2 cellular contexts compared by ENCODE assay signal in the genomic region with DNA sequence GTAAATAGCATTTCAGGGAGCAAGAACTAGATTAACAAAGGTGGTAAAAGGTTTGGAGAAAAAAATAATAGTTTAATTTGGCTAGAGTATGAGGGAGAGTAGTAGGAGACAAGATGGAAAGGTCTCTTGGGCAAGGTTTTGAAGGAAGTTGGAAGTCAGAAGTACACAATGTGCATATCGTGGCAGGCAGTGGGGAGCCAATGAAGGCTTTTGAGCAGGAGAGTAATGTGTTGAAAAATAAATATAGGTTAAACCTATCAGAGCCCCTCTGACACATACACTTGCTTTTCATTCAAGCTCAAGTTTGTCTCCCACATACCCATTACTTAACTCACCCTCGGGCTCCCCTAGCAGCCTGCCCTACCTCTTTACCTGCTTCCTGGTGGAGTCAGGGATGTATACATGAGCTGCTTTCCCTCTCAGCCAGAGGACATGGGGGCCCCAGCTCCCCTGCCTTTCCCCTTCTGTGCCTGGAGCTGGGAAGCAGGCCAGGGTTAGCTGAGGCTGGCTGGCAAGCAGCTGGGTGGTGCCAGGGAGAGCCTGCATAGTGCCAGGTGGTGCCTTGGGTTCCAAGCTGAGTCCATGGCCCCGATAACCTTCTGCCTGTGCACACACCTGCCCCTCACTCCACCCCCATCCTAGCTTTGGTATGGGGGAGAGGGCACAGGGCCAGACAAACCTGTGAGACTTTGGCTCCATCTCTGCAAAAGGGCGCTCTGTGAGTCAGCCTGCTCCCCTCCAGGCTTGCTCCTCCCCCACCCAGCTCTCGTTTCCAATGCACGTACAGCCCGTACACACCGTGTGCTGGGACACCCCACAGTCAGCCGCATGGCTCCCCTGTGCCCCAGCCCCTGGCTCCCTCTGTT.
TF ChIP-seq lines count a peak whose summit lies in the region.

A gene (plus strand): TSS at position 797 of the 866 bp plus-strand sequence. CDS start 32 bp downstream, at position 829.

TF ChIP-seq in WTC11, 78 proteins besides CTCF, POLR2A, EP300 and RAD21:
- TF ChIP-seq, protein P1, sequence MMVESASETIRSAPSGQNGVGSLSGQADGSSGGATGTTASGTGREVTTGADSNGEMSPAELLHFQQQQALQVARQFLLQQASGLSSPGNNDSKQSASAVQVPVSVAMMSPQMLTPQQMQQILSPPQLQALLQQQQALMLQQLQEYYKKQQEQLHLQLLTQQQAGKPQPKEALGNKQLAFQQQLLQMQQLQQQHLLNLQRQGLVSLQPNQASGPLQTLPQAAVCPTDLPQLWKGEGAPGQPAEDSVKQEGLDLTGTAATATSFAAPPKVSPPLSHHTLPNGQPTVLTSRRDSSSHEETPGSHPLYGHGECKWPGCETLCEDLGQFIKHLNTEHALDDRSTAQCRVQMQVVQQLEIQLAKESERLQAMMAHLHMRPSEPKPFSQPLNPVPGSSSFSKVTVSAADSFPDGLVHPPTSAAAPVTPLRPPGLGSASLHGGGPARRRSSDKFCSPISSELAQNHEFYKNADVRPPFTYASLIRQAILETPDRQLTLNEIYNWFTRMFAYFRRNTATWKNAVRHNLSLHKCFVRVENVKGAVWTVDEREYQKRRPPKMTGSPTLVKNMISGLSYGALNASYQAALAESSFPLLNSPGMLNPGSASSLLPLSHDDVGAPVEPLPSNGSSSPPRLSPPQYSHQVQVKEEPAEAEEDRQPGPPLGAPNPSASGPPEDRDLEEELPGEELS (CRISPR knock-in tag; IDR thresholded peaks at IDR 0.05), result no peak
- no peak for TF ChIP-seq CBFB (CRISPR knock-in tag; IDR thresholded peaks at IDR 0.05; ENCODE audit: low read depth)
- TF ChIP-seq SMAD4 (CRISPR knock-in tag; IDR thresholded peaks at IDR 0.05), result no peak
- no peak for TF ChIP-seq SOX15 (CRISPR knock-in tag; IDR thresholded peaks at IDR 0.05)
- TF ChIP-seq IRF2 (CRISPR knock-in tag; IDR thresholded peaks at IDR 0.05; ENCODE audit: borderline replicate concordance, low read depth), result no peak
- TF ChIP-seq, protein P2, sequence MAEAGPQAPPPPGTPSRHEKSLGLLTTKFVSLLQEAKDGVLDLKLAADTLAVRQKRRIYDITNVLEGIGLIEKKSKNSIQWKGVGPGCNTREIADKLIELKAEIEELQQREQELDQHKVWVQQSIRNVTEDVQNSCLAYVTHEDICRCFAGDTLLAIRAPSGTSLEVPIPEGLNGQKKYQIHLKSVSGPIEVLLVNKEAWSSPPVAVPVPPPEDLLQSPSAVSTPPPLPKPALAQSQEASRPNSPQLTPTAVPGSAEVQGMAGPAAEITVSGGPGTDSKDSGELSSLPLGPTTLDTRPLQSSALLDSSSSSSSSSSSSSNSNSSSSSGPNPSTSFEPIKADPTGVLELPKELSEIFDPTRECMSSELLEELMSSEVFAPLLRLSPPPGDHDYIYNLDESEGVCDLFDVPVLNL (CRISPR knock-in tag; IDR thresholded peaks at IDR 0.05; ENCODE audit: borderline replicate concordance, low read depth), result no peak
- TF ChIP-seq NR1H2 (CRISPR knock-in tag; IDR thresholded peaks at IDR 0.05), result no peak
- TF ChIP-seq, protein P3, sequence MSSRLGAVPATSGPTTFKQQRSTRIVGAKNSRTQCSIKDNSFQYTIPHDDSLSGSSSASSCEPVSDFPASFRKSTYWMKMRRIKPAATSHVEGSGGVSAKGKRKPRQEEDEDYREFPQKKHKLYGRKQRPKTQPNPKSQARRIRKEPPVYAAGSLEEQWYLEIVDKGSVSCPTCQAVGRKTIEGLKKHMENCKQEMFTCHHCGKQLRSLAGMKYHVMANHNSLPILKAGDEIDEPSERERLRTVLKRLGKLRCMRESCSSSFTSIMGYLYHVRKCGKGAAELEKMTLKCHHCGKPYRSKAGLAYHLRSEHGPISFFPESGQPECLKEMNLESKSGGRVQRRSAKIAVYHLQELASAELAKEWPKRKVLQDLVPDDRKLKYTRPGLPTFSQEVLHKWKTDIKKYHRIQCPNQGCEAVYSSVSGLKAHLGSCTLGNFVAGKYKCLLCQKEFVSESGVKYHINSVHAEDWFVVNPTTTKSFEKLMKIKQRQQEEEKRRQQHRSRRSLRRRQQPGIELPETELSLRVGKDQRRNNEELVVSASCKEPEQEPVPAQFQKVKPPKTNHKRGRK (CRISPR knock-in tag; IDR thresholded peaks at IDR 0.05; ENCODE audit: borderline replicate concordance), result no peak
- no peak for TF ChIP-seq EMX1 (CRISPR knock-in tag; IDR thresholded peaks at IDR 0.05)
- TF ChIP-seq ZNF416 (CRISPR knock-in tag; IDR thresholded peaks at IDR 0.05), result no peak
- TF ChIP-seq RORB (CRISPR knock-in tag; IDR thresholded peaks at IDR 0.05), result no peak
- TF ChIP-seq, protein P4, sequence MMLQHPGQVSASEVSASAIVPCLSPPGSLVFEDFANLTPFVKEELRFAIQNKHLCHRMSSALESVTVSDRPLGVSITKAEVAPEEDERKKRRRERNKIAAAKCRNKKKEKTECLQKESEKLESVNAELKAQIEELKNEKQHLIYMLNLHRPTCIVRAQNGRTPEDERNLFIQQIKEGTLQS (CRISPR knock-in tag; conservative IDR thresholded peaks at IDR 0.05), result no peak
- TF ChIP-seq TEAD4 (CRISPR knock-in tag; IDR thresholded peaks at IDR 0.05), result no peak
TF ChIP-seq in WTC11: peak in this region for 0.

TF ChIP-seq in HepG2, 621 proteins besides CTCF, POLR2A, EP300 and RAD21 (continues in another document):
- peak; percentile 59 for TF ChIP-seq POLR2G (IDR thresholded peaks at IDR 0.05; ENCODE audit: low read depth, low read length)
- no peak for TF ChIP-seq SUZ12 (IDR thresholded peaks at IDR 0.05; ENCODE audit: low read depth, low read length)
- 0 out of 2 replicates have a peak, but pooled peaks have one; percentile 39 for TF ChIP-seq ZNF839 (CRISPR knock-in tag; IDR thresholded peaks at IDR 0.05; ENCODE audit: borderline replicate concordance)
- TF ChIP-seq HDAC1 (CRISPR knock-in tag; IDR thresholded peaks at IDR 0.05), result peak; percentile 49; the same call in 1 of the 2 replicates
- TF ChIP-seq GZF1 (CRISPR knock-in tag; IDR thresholded peaks at IDR 0.05), result 0 out of 2 replicates have a peak, but pooled peaks have one; percentile 61
- TF ChIP-seq CCDC6 (CRISPR knock-in tag; IDR thresholded peaks at IDR 0.05), result no peak
- TF ChIP-seq, protein P5, sequence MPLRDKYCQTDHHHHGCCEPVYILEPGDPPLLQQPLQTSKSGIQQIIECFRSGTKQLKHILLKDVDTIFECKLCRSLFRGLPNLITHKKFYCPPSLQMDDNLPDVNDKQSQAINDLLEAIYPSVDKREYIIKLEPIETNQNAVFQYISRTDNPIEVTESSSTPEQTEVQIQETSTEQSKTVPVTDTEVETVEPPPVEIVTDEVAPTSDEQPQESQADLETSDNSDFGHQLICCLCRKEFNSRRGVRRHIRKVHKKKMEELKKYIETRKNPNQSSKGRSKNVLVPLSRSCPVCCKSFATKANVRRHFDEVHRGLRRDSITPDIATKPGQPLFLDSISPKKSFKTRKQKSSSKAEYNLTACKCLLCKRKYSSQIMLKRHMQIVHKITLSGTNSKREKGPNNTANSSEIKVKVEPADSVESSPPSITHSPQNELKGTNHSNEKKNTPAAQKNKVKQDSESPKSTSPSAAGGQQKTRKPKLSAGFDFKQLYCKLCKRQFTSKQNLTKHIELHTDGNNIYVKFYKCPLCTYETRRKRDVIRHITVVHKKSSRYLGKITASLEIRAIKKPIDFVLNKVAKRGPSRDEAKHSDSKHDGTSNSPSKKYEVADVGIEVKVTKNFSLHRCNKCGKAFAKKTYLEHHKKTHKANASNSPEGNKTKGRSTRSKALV (CRISPR knock-in tag; IDR thresholded peaks at IDR 0.05), result no peak
- TF ChIP-seq, protein P6, sequence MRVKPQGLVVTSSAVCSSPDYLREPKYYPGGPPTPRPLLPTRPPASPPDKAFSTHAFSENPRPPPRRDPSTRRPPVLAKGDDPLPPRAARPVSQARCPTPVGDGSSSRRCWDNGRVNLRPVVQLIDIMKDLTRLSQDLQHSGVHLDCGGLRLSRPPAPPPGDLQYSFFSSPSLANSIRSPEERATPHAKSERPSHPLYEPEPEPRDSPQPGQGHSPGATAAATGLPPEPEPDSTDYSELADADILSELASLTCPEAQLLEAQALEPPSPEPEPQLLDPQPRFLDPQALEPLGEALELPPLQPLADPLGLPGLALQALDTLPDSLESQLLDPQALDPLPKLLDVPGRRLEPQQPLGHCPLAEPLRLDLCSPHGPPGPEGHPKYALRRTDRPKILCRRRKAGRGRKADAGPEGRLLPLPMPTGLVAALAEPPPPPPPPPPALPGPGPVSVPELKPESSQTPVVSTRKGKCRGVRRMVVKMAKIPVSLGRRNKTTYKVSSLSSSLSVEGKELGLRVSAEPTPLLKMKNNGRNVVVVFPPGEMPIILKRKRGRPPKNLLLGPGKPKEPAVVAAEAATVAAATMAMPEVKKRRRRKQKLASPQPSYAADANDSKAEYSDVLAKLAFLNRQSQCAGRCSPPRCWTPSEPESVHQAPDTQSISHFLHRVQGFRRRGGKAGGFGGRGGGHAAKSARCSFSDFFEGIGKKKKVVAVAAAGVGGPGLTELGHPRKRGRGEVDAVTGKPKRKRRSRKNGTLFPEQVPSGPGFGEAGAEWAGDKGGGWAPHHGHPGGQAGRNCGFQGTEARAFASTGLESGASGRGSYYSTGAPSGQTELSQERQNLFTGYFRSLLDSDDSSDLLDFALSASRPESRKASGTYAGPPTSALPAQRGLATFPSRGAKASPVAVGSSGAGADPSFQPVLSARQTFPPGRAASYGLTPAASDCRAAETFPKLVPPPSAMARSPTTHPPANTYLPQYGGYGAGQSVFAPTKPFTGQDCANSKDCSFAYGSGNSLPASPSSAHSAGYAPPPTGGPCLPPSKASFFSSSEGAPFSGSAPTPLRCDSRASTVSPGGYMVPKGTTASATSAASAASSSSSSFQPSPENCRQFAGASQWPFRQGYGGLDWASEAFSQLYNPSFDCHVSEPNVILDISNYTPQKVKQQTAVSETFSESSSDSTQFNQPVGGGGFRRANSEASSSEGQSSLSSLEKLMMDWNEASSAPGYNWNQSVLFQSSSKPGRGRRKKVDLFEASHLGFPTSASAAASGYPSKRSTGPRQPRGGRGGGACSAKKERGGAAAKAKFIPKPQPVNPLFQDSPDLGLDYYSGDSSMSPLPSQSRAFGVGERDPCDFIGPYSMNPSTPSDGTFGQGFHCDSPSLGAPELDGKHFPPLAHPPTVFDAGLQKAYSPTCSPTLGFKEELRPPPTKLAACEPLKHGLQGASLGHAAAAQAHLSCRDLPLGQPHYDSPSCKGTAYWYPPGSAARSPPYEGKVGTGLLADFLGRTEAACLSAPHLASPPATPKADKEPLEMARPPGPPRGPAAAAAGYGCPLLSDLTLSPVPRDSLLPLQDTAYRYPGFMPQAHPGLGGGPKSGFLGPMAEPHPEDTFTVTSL (CRISPR knock-in tag; IDR thresholded peaks at IDR 0.05; ENCODE audit: borderline replicate concordance), result no peak
- TF ChIP-seq KAT2B (IDR thresholded peaks at IDR 0.05; ENCODE audit: borderline replicate concordance, low read depth, low read length), result no peak
- no peak for TF ChIP-seq GTF3A (CRISPR knock-in tag; conservative IDR thresholded peaks at IDR 0.05)
- TF ChIP-seq ZNF761 (CRISPR knock-in tag; conservative IDR thresholded peaks at IDR 0.05), result 0 out of 2 replicates have a peak, but pooled peaks have one; percentile 62
- peak; percentile 58 for TF ChIP-seq SAP130 (CRISPR knock-in tag; IDR thresholded peaks at IDR 0.05; ENCODE audit: low read depth)
- TF ChIP-seq ZNF350 (CRISPR knock-in tag; IDR thresholded peaks at IDR 0.05; ENCODE audit: borderline replicate concordance, low read depth), result no peak
- TF ChIP-seq, protein P7, sequence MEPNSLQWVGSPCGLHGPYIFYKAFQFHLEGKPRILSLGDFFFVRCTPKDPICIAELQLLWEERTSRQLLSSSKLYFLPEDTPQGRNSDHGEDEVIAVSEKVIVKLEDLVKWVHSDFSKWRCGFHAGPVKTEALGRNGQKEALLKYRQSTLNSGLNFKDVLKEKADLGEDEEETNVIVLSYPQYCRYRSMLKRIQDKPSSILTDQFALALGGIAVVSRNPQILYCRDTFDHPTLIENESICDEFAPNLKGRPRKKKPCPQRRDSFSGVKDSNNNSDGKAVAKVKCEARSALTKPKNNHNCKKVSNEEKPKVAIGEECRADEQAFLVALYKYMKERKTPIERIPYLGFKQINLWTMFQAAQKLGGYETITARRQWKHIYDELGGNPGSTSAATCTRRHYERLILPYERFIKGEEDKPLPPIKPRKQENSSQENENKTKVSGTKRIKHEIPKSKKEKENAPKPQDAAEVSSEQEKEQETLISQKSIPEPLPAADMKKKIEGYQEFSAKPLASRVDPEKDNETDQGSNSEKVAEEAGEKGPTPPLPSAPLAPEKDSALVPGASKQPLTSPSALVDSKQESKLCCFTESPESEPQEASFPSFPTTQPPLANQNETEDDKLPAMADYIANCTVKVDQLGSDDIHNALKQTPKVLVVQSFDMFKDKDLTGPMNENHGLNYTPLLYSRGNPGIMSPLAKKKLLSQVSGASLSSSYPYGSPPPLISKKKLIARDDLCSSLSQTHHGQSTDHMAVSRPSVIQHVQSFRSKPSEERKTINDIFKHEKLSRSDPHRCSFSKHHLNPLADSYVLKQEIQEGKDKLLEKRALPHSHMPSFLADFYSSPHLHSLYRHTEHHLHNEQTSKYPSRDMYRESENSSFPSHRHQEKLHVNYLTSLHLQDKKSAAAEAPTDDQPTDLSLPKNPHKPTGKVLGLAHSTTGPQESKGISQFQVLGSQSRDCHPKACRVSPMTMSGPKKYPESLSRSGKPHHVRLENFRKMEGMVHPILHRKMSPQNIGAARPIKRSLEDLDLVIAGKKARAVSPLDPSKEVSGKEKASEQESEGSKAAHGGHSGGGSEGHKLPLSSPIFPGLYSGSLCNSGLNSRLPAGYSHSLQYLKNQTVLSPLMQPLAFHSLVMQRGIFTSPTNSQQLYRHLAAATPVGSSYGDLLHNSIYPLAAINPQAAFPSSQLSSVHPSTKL (CRISPR knock-in tag; IDR thresholded peaks at IDR 0.05), result no peak
- no peak for TF ChIP-seq MTA3 (CRISPR knock-in tag; IDR thresholded peaks at IDR 0.05)
- peak; percentile 46; the same call in 1 of the 2 replicates for TF ChIP-seq SMAD1 (CRISPR knock-in tag; IDR thresholded peaks at IDR 0.05; ENCODE audit: borderline replicate concordance, low read depth)
- TF ChIP-seq ZEB1 (IDR thresholded peaks at IDR 0.05; ENCODE audit: insufficient replicate concordance, low read depth), result no peak
- 0 out of 2 replicates have a peak, but pooled peaks have one; percentile 29 for TF ChIP-seq CENPT (CRISPR knock-in tag; IDR thresholded peaks at IDR 0.05; ENCODE audit: low read depth)
- TF ChIP-seq ETV5 (CRISPR knock-in tag; IDR thresholded peaks at IDR 0.05; ENCODE audit: borderline replicate concordance), result no peak
- TF ChIP-seq RXRA (CRISPR knock-in tag; IDR thresholded peaks at IDR 0.05), result peak; percentile 49; the same call in 1 of the 2 replicates
- TF ChIP-seq SOX13 (IDR thresholded peaks at IDR 0.05), result no peak
- TF ChIP-seq SOX13 (CRISPR knock-in tag; conservative IDR thresholded peaks at IDR 0.05 in 1 of 2, IDR thresholded peaks at IDR 0.05 in 1 of 2), result no peak
